In genomic region chr22:16949561-16949960, GRCh38 we compare ENCODE assay signal across 14 cellular contexts. TPM values are rescaled to one million over a fixed set of nuclear protein-coding genes. Genes with fewer than 3 reads are reported as not detected.
DNase-seq lines count a peak whose midpoint lies in the region; ATAC-seq, FAIRE-seq and TF ChIP-seq lines count a peak whose summit lies in the region.
"Had no signal": no experiment of that assay in that cellular context is flagged by ENCODE, and none has a peak within 500 bp of the region (broad histone marks: within the 10 kb centered on the region; RNA-seq: fewer than 3 reads in every experiment).

No MANE protein-coding gene starts in this region.

- H3K79me2 ChIP-seq in hepatocyte, result no peaks in the 10 kb centered on the region

- in situ Hi-C loops in HAP-1 (cut with MboI; ENCODE audit: low sequenced_read_pairs), result no loop called here

- H3K9me2 ChIP-seq in hepatocyte (replicated peaks; ENCODE audit: insufficient read depth), result no peaks in the 10 kb centered on the region

- no peak overlapping the region for H3K4me2 ChIP-seq in hepatocyte

- no peaks in the 10 kb centered on the region for H4K20me1 ChIP-seq in hepatocyte (ENCODE audit: insufficient read depth, poor library complexity, severe bottlenecking)

- H3K9me3 ChIP-seq in hepatocyte (ENCODE audit: low read depth) (no peaks in the 10 kb centered on the region), HAP-1 (no peaks in the 10 kb centered on the region)

- WGBS in hepatocyte (ENCODE audit: low lambda C conversion rate, missing lambda C conversion rate), result 35% methylated on average over 3 of the region's 3 CpGs

- H3K4me3 ChIP-seq in hepatocyte (no peak overlapping the region), HAP-1 (no peak overlapping the region)

- DNase-seq in stimulated activated CD4-positive, alpha-beta T cell treated with anti-CD3 and anti-CD28 coated beads, Interleukin-15, amount 100 ng/mL, for 24 hours, result peak; percentile 35
- DNase-seq in stimulated activated CD4-positive, alpha-beta T cell treated with anti-CD3 and anti-CD28 coated beads, Interleukin-4, amount 100 ng/mL, for 1 hour, result no peak
- peak in 16 of 61 donors; percentile 2 to 61 (median 22) for DNase-seq in caudate nucleus (lab: John Stamatoyannopoulos, UW)
- DNase-seq in urothelium cell line (ENCODE audit: low spot score), result peak; percentile 17
- no peak for DNase-seq in hepatocyte (ENCODE audit: low spot score)
- no peak for DNase-seq in HAP-1 (ENCODE audit: low spot score in 2 of 2)
- DNase-seq: erythroblast, NCI-H1436, NCI-H748 treated with DMSO at 0.1 percent for 48 hours, SIG-M5 had no signal

- H3K36me3 ChIP-seq in hepatocyte (replicated peaks; ENCODE audit: insufficient read depth, low read depth), result no peaks in the 10 kb centered on the region
- no peaks in the 10 kb centered on the region for H3K36me3 ChIP-seq in HAP-1 (replicated peaks)

- peak overlapping the region; percentile 18 for H3K27ac ChIP-seq in caudate nucleus (ENCODE audit: low read depth, low read length)
- no peak overlapping the region for H3K27ac ChIP-seq in hepatocyte

- TF ChIP-seq CTCF in hepatocyte (IDR thresholded peaks at IDR 0.05; ENCODE audit: poor library complexity), result no peak

- no peak overlapping the region for H2AFZ ChIP-seq in hepatocyte

- H3K27me3 ChIP-seq in hepatocyte (no peaks in the 10 kb centered on the region), HAP-1 (ENCODE audit: low read depth) (0 out of 2 replicates have a peak, but pooled peaks cover 2% of the 10 kb centered on the region)

- no peak for FAIRE-seq in urothelium cell line (lab: Jason Lieb, UNC)

- peak; percentile 65 for ATAC-seq in HG03378 (IDR thresholded peaks at IDR 0.05; ENCODE audit: unreplicated experiment)
- ATAC-seq in HG03342 (IDR thresholded peaks at IDR 0.05; ENCODE audit: unreplicated experiment), result no peak

- H3K4me1 ChIP-seq in hepatocyte (ENCODE audit: insufficient read depth) (no peaks in the 10 kb centered on the region), HAP-1 (no peaks in the 10 kb centered on the region)

RNA-seq across cellular contexts. Expression of gene GAB4, which starts 58.5 kb away (rescaled TPM):
- total RNA-seq in hepatocyte, result not detected in 2 replicates
- not detected in 2 replicates for polyA plus RNA-seq in hepatocyte
- total RNA-seq: progenitor cell of endocrine pancreas had no signal
- polyA plus RNA-seq: CD14-positive monocyte had no signal

Comparison
In these comparisons a context has a peak if more than half of its experiments do, and no peak if none do; other contexts are left out.
1. DNase-seq: peak in stimulated activated CD4-positive, alpha-beta T cell treated with anti-CD3 and anti-CD28 coated beads, Interleukin-15, amount 100 ng/mL, for 24 hours (single experiment) and urothelium cell line (single experiment); none in stimulated activated CD4-positive, alpha-beta T cell treated with anti-CD3 and anti-CD28 coated beads, Interleukin-4, amount 100 ng/mL, for 1 hour (single experiment), hepatocyte (single experiment) and HAP-1 (0 of 2).